Comparison of ENCODE assay signal across 9 cellular contexts in genomic region chr16:5025171-5025632, GRCh38. TPM values are rescaled to one million over a fixed set of nuclear protein-coding genes. Genes with fewer than 3 reads are reported as not detected.
DNase-seq lines count a peak whose midpoint lies in the region; ATAC-seq and TF ChIP-seq lines count a peak whose summit lies in the region.
"Had no signal": no experiment of that assay in that cellular context is flagged by ENCODE, and none has a peak within 500 bp of the region (broad histone marks: within the 10 kb centered on the region; RNA-seq: fewer than 3 reads in every experiment).

No MANE protein-coding gene starts in this region.

- H2BK20ac ChIP-seq in H9 (ENCODE audit: low read depth, low read length, poor library complexity, severe bottlenecking), result no peak overlapping the region

- H3K4me2 ChIP-seq in H9 (ENCODE audit: insufficient read depth, insufficient read length, low read length), result no peak overlapping the region

- H4K5ac ChIP-seq in H9 (ENCODE audit: insufficient read length, low read depth, low read length), result no peak overlapping the region

- ATAC-seq in left cardiac atrium, result peak; percentile 45 to 47
- no peak for ATAC-seq in HG02938 (IDR thresholded peaks at IDR 0.05; ENCODE audit: unreplicated experiment)
- no peak for ATAC-seq in HG02571 (IDR thresholded peaks at IDR 0.05; ENCODE audit: unreplicated experiment)

- H4K8ac ChIP-seq in H9 (replicated peaks; ENCODE audit: insufficient read length, low read depth, low read length), result no peak overlapping the region

- in situ Hi-C loops in ACHN (cut with HindIII; ENCODE audit: low pct_ligation_motif_present, low pct_unique_long_range_greater_than_20kb, low sequenced_read_pairs), result no loop called here

- H4K91ac ChIP-seq in H9 (ENCODE audit: insufficient read length, low read depth, low read length), result no peak overlapping the region

- no peaks in the 10 kb centered on the region for H3K9me3 Mint-ChIP-seq in H9

- no peak overlapping the region for H2AFZ ChIP-seq in H9 (ENCODE audit: low read length)

- H3K27me3 ChIP-seq in H9 (ENCODE audit: insufficient read depth, low read length) (no peaks in the 10 kb centered on the region), Peyer's patch (no peaks in the 10 kb centered on the region), uterus (no peaks in the 10 kb centered on the region)
- H3K27me3 ChIP-seq: adrenal gland had no signal

- no peak overlapping the region for H3T11ph ChIP-seq in H9 (ENCODE audit: low read length)

- H3K18ac ChIP-seq in H9 (ENCODE audit: insufficient read length, low read depth, low read length), result no peak overlapping the region

- H3K79me2 ChIP-seq in H9 (ENCODE audit: insufficient read depth, low read length), result no peaks in the 10 kb centered on the region

- peaks cover 9 to 15% of the 10 kb centered on the region in 2 experiments for H3K4me1 Mint-ChIP-seq in H9

- H3K36me3 Mint-ChIP-seq in H9 (ENCODE audit: insufficient read depth in 1 of 3, low read depth in 3 of 3), result no peaks in the 10 kb centered on the region

- no peak overlapping the region for H3K23ac ChIP-seq in H9 (ENCODE audit: insufficient read length, low read depth, low read length)

- no peak overlapping the region for H2BK12ac ChIP-seq in H9 (ENCODE audit: insufficient read length, low read depth, low read length)

- H3K23me2 ChIP-seq in H9 (ENCODE audit: insufficient read length, low read depth, low read length, poor library complexity, severe bottlenecking), result no peaks in the 10 kb centered on the region

- H3K4me3 ChIP-seq in Peyer's patch (no peak overlapping the region), uterus (no peak overlapping the region)
- H3K4me3 ChIP-seq: adrenal gland had no signal

- H3K27me3 Mint-ChIP-seq in H9 (ENCODE audit: low read depth), result peaks cover 9% of the 10 kb centered on the region

- H3K14ac ChIP-seq in H9 (ENCODE audit: insufficient read depth, low read length), result no peak overlapping the region

- TF ChIP-seq CTCF in H9 (conservative IDR thresholded peaks at IDR 0.05) (peak; percentile 83), Peyer's patch (IDR thresholded peaks at IDR 0.05) (peak in 2 of 6 experiments; percentile 10 to 27), uterus (IDR thresholded peaks at IDR 0.05) (no peak)

- H2AK5ac ChIP-seq in H9 (ENCODE audit: insufficient read length, low read length), result no peak overlapping the region

- no peak overlapping the region; a peak in 1 of 7 replicates for H3K27ac Mint-ChIP-seq in H9

- H2BK15ac ChIP-seq in H9 (ENCODE audit: low read depth, low read length), result no peak overlapping the region

- H2BK120ac ChIP-seq in H9 (ENCODE audit: low read depth, low read length, poor library complexity, severe bottlenecking), result no peak overlapping the region

- no CpG with 5 or more reads among the region's 17 CpGs for WGBS in H9 (ENCODE audit: extremely low coverage, insufficient read length, low lambda C conversion rate)

- DNase-seq in ACHN (peak; percentile 27), H9 (peak; percentile 85), Peyer's patch (peak in 2 of 3 donors; percentile 56 to 58), left cardiac atrium (peak; percentile 36), occipital lobe (lab: John Stamatoyannopoulos, UW) (no peak), uterus (no peak)

- H3K4me3 Mint-ChIP-seq in H9, result 0 out of 5 replicates have a peak overlapping the region, but pooled peaks of 1 of the 2 experiments have one; percentile 29

- intact Hi-C loops in left cardiac atrium (cut with DNase I) (loop anchor here in 1 of 2 donors (10.0 kb wide), 1 partner anchor 60 kb away; no protein-coding TSS in a partner anchor), uterus (cut with DNase I; ENCODE audit: low total_unique reads) (no loop called here)

- no peaks in the 10 kb centered on the region for H3K9me3 ChIP-seq in H9 (ENCODE audit: control insufficient read depth, low read depth, low read length)
- no peaks in the 10 kb centered on the region for H3K9me3 ChIP-seq in Peyer's patch
- no peaks in the 10 kb centered on the region for H3K9me3 ChIP-seq in uterus
- H3K9me3 ChIP-seq: adrenal gland had no signal

- H3K79me1 ChIP-seq in H9 (ENCODE audit: insufficient read depth, low read depth, low read length, poor library complexity, severe bottlenecking), result no peaks in the 10 kb centered on the region

- TF ChIP-seq POLR2A in Peyer's patch (IDR thresholded peaks at IDR 0.05) (no peak), uterus (IDR thresholded peaks at IDR 0.05) (no peak)

- H3K4ac ChIP-seq in H9 (ENCODE audit: low read depth, low read length), result no peak overlapping the region

- H3K9ac ChIP-seq in H9 (ENCODE audit: extremely low read depth, insufficient read length, low read length), result no peak overlapping the region

- H2BK5ac ChIP-seq in H9 (ENCODE audit: insufficient read length, low read length), result no peak overlapping the region

- peaks cover 0 to 31% (median 0%) of the 10 kb centered on the region in 3 donors for H3K36me3 ChIP-seq in Peyer's patch
- no peaks in the 10 kb centered on the region for H3K36me3 ChIP-seq in uterus

- H3K27ac ChIP-seq in H9 (ENCODE audit: insufficient read length, low read depth, low read length) (no peak overlapping the region), Peyer's patch (no peak overlapping the region), uterus (no peak overlapping the region)
- H3K27ac ChIP-seq: adrenal gland had no signal

- H4K20me1 ChIP-seq in H9 (ENCODE audit: control insufficient read depth, insufficient read depth, insufficient read length), result no peaks in the 10 kb centered on the region

- no peaks in the 10 kb centered on the region for H3K4me1 ChIP-seq in H9 (ENCODE audit: insufficient read depth, low read length)
- no peaks in the 10 kb centered on the region for H3K4me1 ChIP-seq in Peyer's patch
- no peaks in the 10 kb centered on the region for H3K4me1 ChIP-seq in uterus
- H3K4me1 ChIP-seq: adrenal gland had no signal

- H3K56ac ChIP-seq in H9 (ENCODE audit: insufficient read length, low read depth, low read length), result no peak overlapping the region

RNA-seq across cellular contexts. Expression of gene NAGPA, which starts 8.5 kb away (rescaled TPM):
- total RNA-seq in H9 (2021), result 12.1 and 12.7 TPM in 2 replicates
- total RNA-seq in Peyer's patch, result 100 to 1,000 TPM in 1 of 4 donors, 10 to 100 TPM in 3; 50.4 to 104 (median 61.0) TPM
- 1 to 10 TPM; 6.8 to 8.4 TPM for total RNA-seq in left cardiac atrium
- total RNA-seq in occipital lobe, result 12.5 TPM
- 10 to 100 TPM in 1 of 4 donors, 1 to 10 TPM in 2, under 1 TPM in 1; 0.29 to 11.3 (median 8.2) TPM for total RNA-seq in uterus

RNA-seq across cellular contexts. Expression of gene C16orf89, which starts 40.6 kb away (rescaled TPM):
- total RNA-seq in H9 (2021) (2.0 and 2.5 TPM in 2 replicates), Peyer's patch (1 to 10 TPM in 1 of 4 donors, under 1 TPM in 1, not detected in 2; 0.80 to 1.4 TPM), left cardiac atrium (10 to 100 TPM in 1 of 2 donors, 1 to 10 TPM in 1; 6.6 to 19.4 TPM), occipital lobe (5.0 TPM), uterus (10 to 100 TPM in 1 of 4 donors, 1 to 10 TPM in 1, under 1 TPM in 1, not detected in 1; 0.76 to 13.1 (median 1.1) TPM)

RNA-seq across cellular contexts. Expression of gene ALG1, which starts 46.4 kb away (rescaled TPM):
- total RNA-seq in H9 (2021) (32.5 and 36.2 TPM in 2 replicates), Peyer's patch (10 to 100 TPM; 17.8 to 33.9 (median 23.4) TPM), left cardiac atrium (10 to 100 TPM; 11.0 to 11.8 TPM), occipital lobe (11.4 TPM), uterus (10 to 100 TPM in 2 of 4 donors, 1 to 10 TPM in 2; 4.7 to 21.3 (median 10.9) TPM)

Comparison
In these comparisons a context has a peak if more than half of its experiments do, and no peak if none do; other contexts are left out.
1. DNase-seq: peak in ACHN (single experiment), H9 (single experiment), Peyer's patch (2 of 3) and left cardiac atrium (single experiment); none in occipital lobe (single experiment) and uterus (0 of 2).
2. ATAC-seq: peak in left cardiac atrium (2 of 2); none in HG02938 (single experiment) and HG02571 (single experiment).